13 cellular contexts compared by ENCODE assay signal in genomic region chr12:98741615-98742265, GRCh38.
DNase-seq lines count a peak whose midpoint lies in the region; ATAC-seq and TF ChIP-seq lines count a peak whose summit lies in the region.
"Had no signal": no experiment of that assay in that cellular context is flagged by ENCODE, and none has a peak within 500 bp of the region (broad histone marks: within the 10 kb centered on the region; RNA-seq: fewer than 3 reads in every experiment).

No MANE protein-coding gene starts in this region.

- H3K4me3 ChIP-seq in endodermal cell (ENCODE audit: low read length) = no peak overlapping the region
- H3K4me3 ChIP-seq: right atrium auricular region, SK-N-MC, uterus had no signal

- no peaks in the 10 kb centered on the region for H3K9me3 Mint-ChIP-seq in endodermal cell

- ATAC-seq in HG03521 (IDR thresholded peaks at IDR 0.05; ENCODE audit: unreplicated experiment) = no peak
- ATAC-seq in GM19395 (IDR thresholded peaks at IDR 0.05; ENCODE audit: unreplicated experiment) = no peak

- H3K4me1 Mint-ChIP-seq in endodermal cell = peaks cover 13% of the 10 kb centered on the region

- no peak overlapping the region for H3K9ac ChIP-seq in endodermal cell (ENCODE audit: extremely low read depth, low read length, poor library complexity, severe bottlenecking)

- DNase-seq in stimulated activated CD4-positive, alpha-beta T cell treated with anti-CD3 and anti-CD28 coated beads, Interleukin-4, amount 100 ng/mL, for 24 hours = peak; percentile 26
- no peak for DNase-seq in stimulated activated CD4-positive, alpha-beta T cell treated with anti-CD3 and anti-CD28 coated beads, Interleukin-4, amount 100 ng/mL, for 4 hours
- DNase-seq in NCI-H82 treated with DMSO at 0.1 percent for 48 hours (lab: John Stamatoyannopoulos, UW; ENCODE audit: unreplicated experiment) (peak; percentile 4), endodermal cell (peak; percentile 72), DMS153 treated with DMSO at 0.1 percent for 48 hours (lab: John Stamatoyannopoulos, UW; ENCODE audit: unreplicated experiment) (no peak), HUDEP-2 (lab: John Stamatoyannopoulos, UW; ENCODE audit: unreplicated experiment in 76 of 76) (no peak)
- DNase-seq: brain microvascular endothelial cell, NCI-H526 treated with DMSO at 0.1 percent for 48 hours, uterus had no signal

- peaks cover 18% of the 10 kb centered on the region for H3K36me3 ChIP-seq in endodermal cell (ENCODE audit: control insufficient read depth, insufficient read depth, low read length)
- H3K36me3 ChIP-seq: brain microvascular endothelial cell, right atrium auricular region, uterus had no signal

- H3K4me3 Mint-ChIP-seq in endodermal cell = no peak overlapping the region

- peaks cover 27% of the 10 kb centered on the region for H3K36me3 Mint-ChIP-seq in endodermal cell (ENCODE audit: low read depth)

- peaks cover 10% of the 10 kb centered on the region for H3K4me1 ChIP-seq in endodermal cell (ENCODE audit: control insufficient read depth, insufficient read depth, low read length)
- H3K4me1 ChIP-seq: uterus had no signal

- H3K27ac Mint-ChIP-seq in endodermal cell = no peak overlapping the region

- 67 to 68% methylated on average over 3 to 12 of the region's 12 CpGs for WGBS in endodermal cell (ENCODE audit: insufficient coverage in 1 of 2, insufficient read length in 1 of 2), 2 experiments

- H3K9me3 ChIP-seq in endodermal cell (ENCODE audit: control insufficient read depth, low read length) = no peaks in the 10 kb centered on the region
- H3K9me3 ChIP-seq: right atrium auricular region, uterus had no signal

- no peak overlapping the region for H3K27ac ChIP-seq in endodermal cell (ENCODE audit: low read depth, low read length)
- H3K27ac ChIP-seq: brain microvascular endothelial cell, right atrium auricular region, SK-N-MC, uterus had no signal

- H3K27me3 Mint-ChIP-seq in endodermal cell (ENCODE audit: insufficient read depth) = peaks cover 38% of the 10 kb centered on the region

- H3K27me3 ChIP-seq in endodermal cell (ENCODE audit: control insufficient read depth, insufficient read depth, low read length, poor library complexity, severe bottlenecking) = peaks cover 9% of the 10 kb centered on the region
- H3K27me3 ChIP-seq: brain microvascular endothelial cell, uterus had no signal

- no peak for TF ChIP-seq CTCF in endodermal cell (conservative IDR thresholded peaks at IDR 0.05)

Comparison
In these comparisons a context has a peak if more than half of its experiments do, and no peak if none do; other contexts are left out.
1. DNase-seq: peak in stimulated activated CD4-positive, alpha-beta T cell treated with anti-CD3 and anti-CD28 coated beads, Interleukin-4, amount 100 ng/mL, for 24 hours (single experiment), NCI-H82 treated with DMSO at 0.1 percent for 48 hours (single experiment) and endodermal cell (single experiment); none in stimulated activated CD4-positive, alpha-beta T cell treated with anti-CD3 and anti-CD28 coated beads, Interleukin-4, amount 100 ng/mL, for 4 hours (0 of 2), DMS153 treated with DMSO at 0.1 percent for 48 hours (single experiment) and HUDEP-2 (0 of 76).